In the genomic region with DNA sequence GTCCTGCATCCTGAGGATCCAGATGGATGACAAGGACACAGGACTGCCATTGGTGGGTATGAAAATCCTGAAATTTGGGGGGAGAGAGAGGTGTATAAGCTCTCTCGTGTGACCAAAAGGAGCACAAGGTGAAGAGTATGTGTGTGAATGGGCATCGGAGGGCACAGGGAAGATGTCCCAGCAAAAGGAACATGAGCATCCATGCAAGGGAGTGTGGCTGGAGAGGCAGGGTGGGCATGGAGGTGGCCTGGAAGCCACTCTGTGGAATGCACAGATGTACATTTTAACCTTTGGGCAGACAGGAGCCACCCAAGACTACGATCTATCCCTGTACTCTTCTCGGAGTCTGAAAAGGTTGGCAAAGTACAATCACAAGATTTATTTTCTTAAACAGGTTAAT, we compare ENCODE assay signal across 2 cellular contexts.
TF ChIP-seq lines count a peak whose summit lies in the region.

No MANE protein-coding gene starts in this region.

TF ChIP-seq in HCT116, 20 proteins besides CTCF, POLR2A, EP300 and RAD21:
- TF ChIP-seq JUND (IDR thresholded peaks at IDR 0.05) (0 out of 2 replicates have a peak, but pooled peaks have one; percentile 9), ZNF274 (IDR thresholded peaks at IDR 0.05; ENCODE audit: low read depth, low read length) (no peak), EGR1 (IDR thresholded peaks at IDR 0.05; ENCODE audit: low read depth) (no peak), ZFX (IDR thresholded peaks at IDR 0.05) (no peak), ATF3 (IDR thresholded peaks at IDR 0.05) (no peak), CBX3 (IDR thresholded peaks at IDR 0.05; ENCODE audit: low read depth) (no peak), FOSL1 (IDR thresholded peaks at IDR 0.05; ENCODE audit: low read depth) (no peak)
- TF ChIP-seq, protein P1, sequence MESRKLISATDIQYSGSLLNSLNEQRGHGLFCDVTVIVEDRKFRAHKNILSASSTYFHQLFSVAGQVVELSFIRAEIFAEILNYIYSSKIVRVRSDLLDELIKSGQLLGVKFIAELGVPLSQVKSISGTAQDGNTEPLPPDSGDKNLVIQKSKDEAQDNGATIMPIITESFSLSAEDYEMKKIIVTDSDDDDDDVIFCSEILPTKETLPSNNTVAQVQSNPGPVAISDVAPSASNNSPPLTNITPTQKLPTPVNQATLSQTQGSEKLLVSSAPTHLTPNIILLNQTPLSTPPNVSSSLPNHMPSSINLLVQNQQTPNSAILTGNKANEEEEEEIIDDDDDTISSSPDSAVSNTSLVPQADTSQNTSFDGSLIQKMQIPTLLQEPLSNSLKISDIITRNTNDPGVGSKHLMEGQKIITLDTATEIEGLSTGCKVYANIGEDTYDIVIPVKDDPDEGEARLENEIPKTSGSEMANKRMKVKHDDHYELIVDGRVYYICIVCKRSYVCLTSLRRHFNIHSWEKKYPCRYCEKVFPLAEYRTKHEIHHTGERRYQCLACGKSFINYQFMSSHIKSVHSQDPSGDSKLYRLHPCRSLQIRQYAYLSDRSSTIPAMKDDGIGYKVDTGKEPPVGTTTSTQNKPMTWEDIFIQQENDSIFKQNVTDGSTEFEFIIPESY (IDR thresholded peaks at IDR 0.05; ENCODE audit: extremely low read depth, insufficient replicate concordance, low read length) = no peak

TF ChIP-seq in K562, 482 proteins besides CTCF, POLR2A, EP300 and RAD21:
- peak; percentile 9; the same call in 1 of the 2 replicates for TF ChIP-seq SUPT5H (IDR thresholded peaks at IDR 0.05)
- TF ChIP-seq ZBTB8A (IDR thresholded peaks at IDR 0.05; ENCODE audit: partially characterized antibody) = no peak
